26 cellular contexts compared by ENCODE assay signal in the genomic region with DNA sequence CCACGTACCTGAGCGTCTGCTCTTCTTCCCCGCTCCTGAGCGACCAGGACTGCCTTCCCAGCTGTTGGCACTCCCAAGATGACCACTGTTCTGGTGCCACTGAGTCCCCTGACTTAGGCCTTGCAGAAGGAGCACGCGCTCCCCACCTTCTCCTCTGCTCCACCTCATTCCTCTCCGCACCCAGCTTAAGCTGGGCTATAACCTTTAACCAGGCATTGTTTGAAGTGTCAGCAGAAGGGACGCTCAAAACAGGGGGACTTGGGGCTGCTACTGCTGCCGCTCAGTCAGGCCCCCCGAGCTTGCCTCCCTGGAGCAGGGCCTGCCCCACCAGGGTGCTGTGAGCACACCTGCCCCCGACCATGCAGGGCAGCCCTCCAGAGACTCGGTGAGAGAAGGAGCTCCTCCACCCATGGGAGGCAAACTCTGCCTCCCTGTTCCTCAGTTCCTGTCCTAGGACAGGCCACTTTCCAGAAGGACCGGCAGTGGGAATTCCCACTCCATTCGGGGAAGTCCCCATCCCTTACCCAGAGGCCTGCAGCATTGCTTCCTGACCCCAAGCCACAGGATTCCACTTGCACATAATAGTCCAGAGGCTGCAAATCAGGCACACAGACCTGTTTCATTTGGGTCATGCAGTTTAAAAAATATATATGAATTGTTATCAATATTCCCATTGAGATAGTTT.
DNase-seq lines count a peak whose midpoint lies in the region; FAIRE-seq and TF ChIP-seq lines count a peak whose summit lies in the region.
"Had no signal": no experiment of that assay in that cellular context is flagged by ENCODE, and none has a peak within 500 bp of the region (broad histone marks: within the 10 kb centered on the region; RNA-seq: fewer than 3 reads in every experiment).

No MANE protein-coding gene starts in this region.

- H3K4me2 ChIP-seq in neuronal stem cell (ENCODE audit: insufficient read depth, low read length, poor library complexity, severe bottlenecking): no peak overlapping the region
- H3K4me2 ChIP-seq: GM23338 had no signal

- FAIRE-seq in D721Med (lab: Jason Lieb, UNC): no peak
- FAIRE-seq: colon, endometrium, G401.6 had no signal

- H3K4me1 ChIP-seq in neuronal stem cell (ENCODE audit: control insufficient read depth in 2 of 2, insufficient read depth in 1 of 2, low read depth in 1 of 2, low read length in 2 of 2) (peaks cover 4% of the 10 kb centered on the region in 2 donors), SJCRH30 (no peaks in the 10 kb centered on the region)
- H3K4me1 ChIP-seq: uterus had no signal

- H3K14ac ChIP-seq in neuronal stem cell (ENCODE audit: low read length): peak overlapping the region; percentile 31

- WGBS in neuronal stem cell (ENCODE audit: extremely low coverage in 2 of 2, insufficient read length in 2 of 2, insufficient replicate concordance in 1 of 2), 2 donors: no CpG with 5 or more reads among the region's 14 CpGs

- H4K91ac ChIP-seq in neuronal stem cell (ENCODE audit: low read depth, low read length, poor library complexity): no peak overlapping the region

- in situ Hi-C loops in brain microvascular endothelial cell (cut with HindIII; ENCODE audit: low pct_ligation_motif_present, low sequenced_read_pairs): no loop called here

- no peaks in the 10 kb centered on the region for H3K36me3 ChIP-seq in neuronal stem cell (replicated peaks in 1 of 2; ENCODE audit: control insufficient read depth in 2 of 2, insufficient read depth in 2 of 2, low read length in 2 of 2)
- H3K36me3 ChIP-seq in SJCRH30: no peaks in the 10 kb centered on the region
- no peaks in the 10 kb centered on the region for H3K36me3 ChIP-seq in brain microvascular endothelial cell (replicated peaks)
- H3K36me3 ChIP-seq: MG63, Peyer's patch, uterus had no signal

- H3K23ac ChIP-seq in neuronal stem cell (ENCODE audit: low read depth, low read length, poor library complexity): no peak overlapping the region

- H3K4me3 ChIP-seq in choroid plexus epithelial cell (ENCODE audit: low read depth, low read length) (no peak overlapping the region), neuronal stem cell (ENCODE audit: low read length in 2 of 2) (no peak overlapping the region), SJCRH30 (no peak overlapping the region), brain microvascular endothelial cell (ENCODE audit: low read depth, low read length) (no peak overlapping the region)
- H3K4me3 ChIP-seq: GM23338, lung, MG63, Peyer's patch, SK-N-MC, uterus had no signal

- no peak overlapping the region for H3K9ac ChIP-seq in neuronal stem cell (ENCODE audit: low read depth, low read length, poor library complexity)

- H3K9me3 ChIP-seq in neuronal stem cell (replicated peaks in 1 of 2; ENCODE audit: control insufficient read depth in 2 of 2, insufficient read depth in 1 of 2, low read depth in 1 of 2, low read length in 2 of 2) (no peaks in the 10 kb centered on the region), SJCRH30 (replicated peaks) (no peaks in the 10 kb centered on the region)
- H3K9me3 ChIP-seq: MG63, Peyer's patch, uterus had no signal

- TF ChIP-seq CTCF in choroid plexus epithelial cell (conservative IDR thresholded peaks at IDR 0.05; ENCODE audit: low read depth, low read length) (no peak), D721Med (IDR thresholded peaks at IDR 0.05; ENCODE audit: insufficient read depth, missing control alignments) (no peak), brain microvascular endothelial cell (IDR thresholded peaks at IDR 0.05; ENCODE audit: low read depth, low read length, missing control alignments) (no peak)

- H3K4ac ChIP-seq in neuronal stem cell (ENCODE audit: low read length): no peak overlapping the region

- H2BK5ac ChIP-seq in neuronal stem cell (ENCODE audit: low read length): peak overlapping the region; percentile 6

- H2BK15ac ChIP-seq in neuronal stem cell (ENCODE audit: low read length): no peak overlapping the region

- no peak overlapping the region for H2AK5ac ChIP-seq in neuronal stem cell (ENCODE audit: low read depth, low read length)

- H2BK12ac ChIP-seq in neuronal stem cell (ENCODE audit: low read length): no peak overlapping the region

- DNase-seq in Daoy (ENCODE audit: low read depth) (peak; percentile 14), M059J (ENCODE audit: low read depth) (peak; percentile 14), choroid plexus epithelial cell (ENCODE audit: low read depth) (peak; percentile 26), neuronal stem cell (ENCODE audit: low spot score) (no peak), SJCRH30 (no peak), NOMO-1 treated with dmso at 0.1 percent for 144 hours (lab: John Stamatoyannopoulos, UW; ENCODE audit: unreplicated experiment) (no peak), D721Med (ENCODE audit: insufficient read length, low spot score) (no peak), brain microvascular endothelial cell (no peak)
- DNase-seq: ACHN; activated CD4-positive, alpha-beta T cell treated with anti-CD3 and anti-CD28 coated beads for 4 hours; activated CD8-positive, alpha-beta memory T cell treated with anti-CD3 and anti-CD28 coated beads, Interleukin-2, amount 50 U/mL, for 4 hours; aorta; DMS 273 treated with DMSO at 0.1 percent for 48 hours; MG63; naive thymus-derived CD8-positive, alpha-beta T cell; NCI-H1436; NCI-H82; Peyer's patch; posterior cingulate gyrus; uterus had no signal

- no peak overlapping the region for H2BK120ac ChIP-seq in neuronal stem cell (ENCODE audit: low read depth, low read length)

- no peak overlapping the region for H2AFZ ChIP-seq in neuronal stem cell (ENCODE audit: low read length)
- H2AFZ ChIP-seq: GM23338 had no signal

- H3K79me1 ChIP-seq in neuronal stem cell (ENCODE audit: low read depth, low read length): no peaks in the 10 kb centered on the region

- H3K27me3 ChIP-seq in neuronal stem cell (ENCODE audit: control insufficient read depth in 3 of 3, insufficient read depth in 3 of 3, low read depth in 1 of 3, low read length in 3 of 3) (peaks cover 0 to 6% (median 0%) of the 10 kb centered on the region in 3 experiments), SJCRH30 (no peaks in the 10 kb centered on the region), brain microvascular endothelial cell (replicated peaks) (no peaks in the 10 kb centered on the region)
- H3K27me3 ChIP-seq: MG63, Peyer's patch, uterus had no signal

- no peak overlapping the region for H3K18ac ChIP-seq in neuronal stem cell (ENCODE audit: low read length)

- no peak overlapping the region for H4K8ac ChIP-seq in neuronal stem cell (ENCODE audit: low read depth, low read length)

- no peak overlapping the region for H3K27ac ChIP-seq in neuronal stem cell (replicated peaks; ENCODE audit: low read length)
- no peak overlapping the region for H3K27ac ChIP-seq in SJCRH30
- no peak overlapping the region for H3K27ac ChIP-seq in brain microvascular endothelial cell
- H3K27ac ChIP-seq: Peyer's patch, SK-N-MC, uterus had no signal

Comparison
In these comparisons a context has a peak if more than half of its experiments do, and no peak if none do; other contexts are left out.
1. DNase-seq: peak in Daoy (single experiment), M059J (single experiment) and choroid plexus epithelial cell (single experiment); none in neuronal stem cell (single experiment), SJCRH30 (0 of 2), NOMO-1 treated with dmso at 0.1 percent for 144 hours (single experiment), D721Med (single experiment) and brain microvascular endothelial cell (single experiment).